ENCODE assay signal across 8 cellular contexts in the genomic region with DNA sequence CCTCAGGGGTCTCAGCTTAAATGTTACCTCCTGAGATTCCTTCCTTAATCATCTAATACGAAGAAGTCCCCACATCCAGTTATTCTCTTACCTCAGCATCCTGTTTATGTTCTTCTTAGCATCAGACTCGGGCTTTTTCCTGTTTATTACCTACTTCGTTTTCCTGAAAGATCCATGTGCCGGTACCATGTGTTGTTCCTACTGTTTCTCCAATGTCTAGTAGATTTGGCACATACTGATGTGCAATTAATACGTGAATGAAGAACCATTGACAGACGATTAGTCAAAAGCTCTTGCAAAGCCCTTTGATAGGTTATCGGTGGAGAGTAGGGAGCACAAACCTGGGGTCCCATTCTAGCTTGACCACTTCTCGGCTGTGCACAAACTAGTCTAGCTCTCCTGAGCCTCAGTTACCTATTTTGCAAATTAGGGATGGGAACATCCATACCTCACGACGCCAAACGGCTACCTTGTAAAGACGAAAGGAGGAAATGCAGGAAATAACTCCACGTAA. TPM values are rescaled to one million over a fixed set of nuclear protein-coding genes. Genes with fewer than 3 reads are reported as not detected.
A peak's percentile ranks its signal among the peaks of the same experiment; 100 is the strongest.
DNase-seq lines count a peak whose midpoint lies in the region; ATAC-seq and TF ChIP-seq lines count a peak whose summit lies in the region.

No MANE protein-coding gene starts in this region.

- H2AK5ac ChIP-seq in mesenchymal stem cell (ENCODE audit: low read length, severe bottlenecking) = no peak overlapping the region

- ATAC-seq in left cardiac atrium (no peak), body of pancreas (no peak)

- H3K4me2 ChIP-seq in Karpas-422 (ENCODE audit: low read depth, low read length, poor library complexity, severe bottlenecking) (peak overlapping the region; percentile 86), mesenchymal stem cell (ENCODE audit: low read length, poor library complexity, severe bottlenecking) (peak overlapping the region; percentile 85)

- H2BK120ac ChIP-seq in mesenchymal stem cell (ENCODE audit: low read depth, low read length) = no peak overlapping the region

- peak overlapping the region; percentile 45; the same call in 1 of the 2 replicates for H2AFZ ChIP-seq in Karpas-422 (ENCODE audit: low read length)
- H2AFZ ChIP-seq in mesenchymal stem cell (ENCODE audit: low read depth, low read length) = peak overlapping the region; percentile 48

- peaks cover 65% of the 10 kb centered on the region for H3K79me2 ChIP-seq in Karpas-422 (ENCODE audit: low read length)

- H3K14ac ChIP-seq in mesenchymal stem cell (ENCODE audit: low read length in 2 of 2) = no peak overlapping the region

- H2BK5ac ChIP-seq in mesenchymal stem cell (ENCODE audit: low read depth, low read length, poor library complexity, severe bottlenecking) = no peak overlapping the region

- intact Hi-C loops in left ventricle myocardium inferior (cut with micrococcal nuclease) = no loop called here
- intact Hi-C loops in left cardiac atrium (cut with DNase I) = no loop called here
- intact Hi-C loops in body of pancreas (cut with DNase I) = no loop called here

- H2BK12ac ChIP-seq in mesenchymal stem cell (ENCODE audit: low read length in 2 of 2) = no peak overlapping the region

- H4K8ac ChIP-seq in mesenchymal stem cell (ENCODE audit: low read length) = peak overlapping the region; percentile 94

- no peaks in the 10 kb centered on the region for H3K9me3 ChIP-seq in left ventricle myocardium inferior (replicated peaks)
- no peaks in the 10 kb centered on the region for H3K9me3 ChIP-seq in Karpas-422 (ENCODE audit: low read length)
- no peaks in the 10 kb centered on the region for H3K9me3 ChIP-seq in body of pancreas
- no peaks in the 10 kb centered on the region for H3K9me3 ChIP-seq in mesenchymal stem cell (ENCODE audit: control insufficient read depth, low read length)

- H3K27me3 ChIP-seq in left ventricle myocardium inferior (ENCODE audit: low read depth) (no peaks in the 10 kb centered on the region), Karpas-422 (ENCODE audit: low read length) (no peaks in the 10 kb centered on the region), body of pancreas (no peaks in the 10 kb centered on the region), mesenchymal stem cell (ENCODE audit: control insufficient read depth in 1 of 2, insufficient read depth in 1 of 2, low read length in 2 of 2) (no peaks in the 10 kb centered on the region)

- peak overlapping the region; percentile 96 for H3K4me3 ChIP-seq in left ventricle myocardium inferior
- H3K4me3 ChIP-seq in Karpas-422 (ENCODE audit: low read length) = peak overlapping the region; percentile 88
- peak overlapping the region; percentile 59 to 96 for H3K4me3 ChIP-seq in body of pancreas
- H3K4me3 ChIP-seq in mesenchymal stem cell (ENCODE audit: insufficient read depth in 1 of 2, low read depth in 1 of 2, low read length in 2 of 2) = peak overlapping the region; percentile 90 to 91
- peak overlapping the region; percentile 95 for H3K4me3 ChIP-seq in urinary bladder (ENCODE audit: low read depth, low read length)

- H3K4ac ChIP-seq in mesenchymal stem cell (ENCODE audit: low read depth in 1 of 2, low read length in 2 of 2) = peak overlapping the region; percentile 35 to 47

- WGBS in body of pancreas, 2 donors = 0% methylated on average over 13 of the region's 13 CpGs
- 0% methylated on average over 12 of the region's 13 CpGs for WGBS in mesenchymal stem cell
- WGBS in urinary bladder = under 1% methylated on average over 13 of the region's 13 CpGs

- no peak overlapping the region for H2BK15ac ChIP-seq in mesenchymal stem cell (ENCODE audit: low read depth, poor library complexity, severe bottlenecking)

- no peak for TF ChIP-seq CTCF in left ventricle myocardium inferior (IDR thresholded peaks at IDR 0.05; ENCODE audit: borderline replicate concordance)
- no peak for TF ChIP-seq CTCF in body of pancreas (IDR thresholded peaks at IDR 0.05)

- H3K27ac ChIP-seq in left ventricle myocardium inferior (replicated peaks) = peak overlapping the region; percentile 98
- peak overlapping the region; percentile 56 for H3K27ac ChIP-seq in Karpas-422 (ENCODE audit: low read length)
- H3K27ac ChIP-seq in body of pancreas = peak overlapping the region; percentile 87 to 99 (median 94)
- H3K27ac ChIP-seq in mesenchymal stem cell (ENCODE audit: low read length, poor library complexity, severe bottlenecking) = peak overlapping the region; percentile 78
- H3K27ac ChIP-seq in urinary bladder (ENCODE audit: low read depth) = peak overlapping the region; percentile 96

- peaks cover 67% of the 10 kb centered on the region for H3K4me1 ChIP-seq in left ventricle myocardium inferior
- H3K4me1 ChIP-seq in Karpas-422 (ENCODE audit: low read length) = peaks cover 23% of the 10 kb centered on the region
- H3K4me1 ChIP-seq in body of pancreas = peaks cover 37% of the 10 kb centered on the region
- H3K4me1 ChIP-seq in mesenchymal stem cell (ENCODE audit: control insufficient read depth, insufficient read depth, low read depth, low read length) = peaks cover 11% of the 10 kb centered on the region
- no peaks in the 10 kb centered on the region for H3K4me1 ChIP-seq in urinary bladder (ENCODE audit: insufficient read depth)

- no peak for TF ChIP-seq POLR2A in body of pancreas (IDR thresholded peaks at IDR 0.05)

- no peaks in the 10 kb centered on the region for H4K20me1 ChIP-seq in Karpas-422 (ENCODE audit: insufficient read depth, low read depth, low read length)

- peaks cover 2% of the 10 kb centered on the region for H3K79me1 ChIP-seq in mesenchymal stem cell (replicated peaks; ENCODE audit: low read length, poor library complexity, severe bottlenecking)

- H3K36me3 ChIP-seq in left ventricle myocardium inferior = peaks cover 15% of the 10 kb centered on the region
- H3K36me3 ChIP-seq in Karpas-422 (ENCODE audit: insufficient read depth, low read length) = peaks cover 28% of the 10 kb centered on the region
- H3K36me3 ChIP-seq in body of pancreas (replicated peaks in 1 of 2; ENCODE audit: insufficient read depth in 1 of 2, low read depth in 2 of 2) = no peaks in the 10 kb centered on the region
- peaks cover 4 to 21% of the 10 kb centered on the region in 2 experiments for H3K36me3 ChIP-seq in mesenchymal stem cell (ENCODE audit: control insufficient read depth in 1 of 2, insufficient read depth in 2 of 2, low read depth in 1 of 2, low read length in 2 of 2)
- H3K36me3 ChIP-seq in urinary bladder (ENCODE audit: insufficient read depth) = no peaks in the 10 kb centered on the region

- no peak for DNase-seq in left ventricle myocardium inferior
- DNase-seq in left cardiac atrium = no peak
- DNase-seq in Karpas-422 = no peak
- no peak for DNase-seq in body of pancreas
- no peak for DNase-seq in mesenchymal stem cell
- DNase-seq in SW 1271 (lab: John Stamatoyannopoulos, UW) = no peak
- no peak for DNase-seq in stimulated activated CD4-positive, alpha-beta T cell treated with anti-CD3 and anti-CD28 coated beads, Interleukin-4, amount 100 ng/mL, for 24 hours

- H3K9me2 ChIP-seq in Karpas-422 (replicated peaks; ENCODE audit: insufficient read depth, low read length) = no peaks in the 10 kb centered on the region

- H3K9ac ChIP-seq in Karpas-422 (ENCODE audit: low read length) = peak overlapping the region; percentile 88
- H3K9ac ChIP-seq in mesenchymal stem cell (ENCODE audit: low read length) = peak overlapping the region; percentile 98

- peak overlapping the region; percentile 58 to 63 for H3K18ac ChIP-seq in mesenchymal stem cell (ENCODE audit: low read depth in 1 of 2, low read length in 2 of 2)

- peak overlapping the region in 1 of 2 experiments; percentile 47 for H3K23ac ChIP-seq in mesenchymal stem cell (ENCODE audit: low read length in 2 of 2)

- no peak overlapping the region for H4K91ac ChIP-seq in mesenchymal stem cell (ENCODE audit: low read length)

RNA-seq across cellular contexts. Expression of a gene that starts 0.7 kb away (rescaled TPM):
- total RNA-seq in left ventricle myocardium inferior (26.2 TPM), left cardiac atrium (10 to 100 TPM; 24.2 to 31.6 TPM), body of pancreas (10 to 100 TPM; 17.1 to 43.2 TPM), urinary bladder (37.0 TPM)
- total RNA-seq in Karpas-422 (2014; rRNA removed; shearing (Covaris generic); ENCODE audit: low replicate concordance) = 52.4 and 63.4 TPM in 2 replicates
- polyA plus RNA-seq in mesenchymal stem cell (2013, experiment 1 of 2) = 18.2 TPM
- polyA plus RNA-seq in mesenchymal stem cell (2013, experiment 2 of 2) = 18.5 TPM
- 26.2 TPM for polyA plus RNA-seq in urinary bladder
